In genomic region chr10:123134915-123135414, GRCh38 we compare ENCODE assay signal across 1 cellular context.
A peak's percentile ranks its signal among the peaks of the same experiment; 100 is the strongest.
TF ChIP-seq lines count a peak whose summit lies in the region.

No MANE protein-coding gene starts in this region.

TF ChIP-seq in HepG2, 621 proteins besides CTCF, POLR2A, EP300 and RAD21:
- no peak for TF ChIP-seq CC2D1A (CRISPR knock-in tag; IDR thresholded peaks at IDR 0.05)
- peak; percentile 12; the same call in 1 of the 2 replicates for TF ChIP-seq ZNF687 (CRISPR knock-in tag; IDR thresholded peaks at IDR 0.05)
- peak; percentile 25; the same call in 1 of the 2 replicates for TF ChIP-seq ZNF777 (CRISPR knock-in tag; IDR thresholded peaks at IDR 0.05)
TF ChIP-seq in HepG2: peak in this region for 2.
